9 cellular contexts compared by ENCODE assay signal in the genomic region with DNA sequence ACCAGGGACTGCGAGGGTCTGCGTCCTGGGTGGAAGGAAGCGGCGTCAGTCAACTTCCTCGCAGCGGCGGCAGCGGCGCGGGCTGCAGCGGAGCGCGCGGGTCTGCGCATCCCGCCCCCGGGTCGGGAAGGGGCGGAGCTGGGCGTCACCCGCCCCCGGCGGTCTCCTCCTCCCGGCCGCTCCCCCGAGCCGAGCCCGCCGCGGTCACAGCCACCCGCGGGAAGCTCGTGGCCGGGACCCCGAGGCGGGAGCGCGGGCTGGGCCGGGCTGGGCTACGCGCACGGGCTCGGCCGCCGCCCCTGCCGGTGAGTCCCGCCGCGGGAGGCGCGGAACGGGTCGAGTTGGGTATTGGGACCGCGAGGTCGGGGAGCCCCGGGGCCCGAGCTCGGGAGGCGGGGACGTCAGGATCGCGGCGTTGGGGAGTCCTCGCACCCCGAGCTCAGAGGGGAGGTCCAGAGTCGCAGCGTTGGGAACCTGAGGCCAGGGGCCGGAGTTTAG. TPM values are rescaled to one million over a fixed set of nuclear protein-coding genes. Genes with fewer than 3 reads are reported as not detected.
DNase-seq lines count a peak whose midpoint lies in the region; ATAC-seq, FAIRE-seq and TF ChIP-seq lines count a peak whose summit lies in the region.
"Had no signal": no experiment of that assay in that cellular context is flagged by ENCODE, and none has a peak within 500 bp of the region (broad histone marks: within the 10 kb centered on the region; RNA-seq: fewer than 3 reads in every experiment).

A gene with protein sequence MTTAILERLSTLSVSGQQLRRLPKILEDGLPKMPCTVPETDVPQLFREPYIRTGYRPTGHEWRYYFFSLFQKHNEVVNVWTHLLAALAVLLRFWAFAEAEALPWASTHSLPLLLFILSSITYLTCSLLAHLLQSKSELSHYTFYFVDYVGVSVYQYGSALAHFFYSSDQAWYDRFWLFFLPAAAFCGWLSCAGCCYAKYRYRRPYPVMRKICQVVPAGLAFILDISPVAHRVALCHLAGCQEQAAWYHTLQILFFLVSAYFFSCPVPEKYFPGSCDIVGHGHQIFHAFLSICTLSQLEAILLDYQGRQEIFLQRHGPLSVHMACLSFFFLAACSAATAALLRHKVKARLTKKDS (plus strand): TSS at position 207 of the 498 bp plus-strand sequence. CDS start 41,063 bp downstream, outside the sequence.

- in situ Hi-C loops in Caki2 (cut with HindIII; ENCODE audit: low pct_unique_long_range_greater_than_20kb, low sequenced_read_pairs), result no loop called here

- peak within 1 kb of the TSS; percentile 86 to 91 for H3K4me3 ChIP-seq in foreskin fibroblast (ENCODE audit: low read depth in 1 of 2, low read length in 2 of 2)

- TF ChIP-seq CTCF in foreskin fibroblast (IDR thresholded peaks at IDR 0.05; ENCODE audit: low read depth, low read length), result no peak
- TF ChIP-seq CTCF in neural crest cell (conservative IDR thresholded peaks at IDR 0.05), result peak; percentile 18

- peak; percentile 49 for FAIRE-seq in HTR-8/SVneo (lab: Jason Lieb, UNC)
- FAIRE-seq: islet of Langerhans had no signal

- H3K4me3 Mint-ChIP-seq in activated T-helper 2 cell treated with anti-CD3 and anti-CD28 coated beads, Interferon-gamma antibody, Interleukin-2, Interleukin-4, amounts not matched to agents 10 μg/mL and 5 μg/mL and 100 μg/mL, durations not matched to agents 14 hours and 24 hours and 36 hours (ENCODE audit: low read depth), result peak within 1 kb of the TSS; percentile 99
- H3K4me3 Mint-ChIP-seq in neural crest cell, result peak within 1 kb of the TSS; percentile 99
- peak within 1 kb of the TSS; percentile 99 for H3K4me3 Mint-ChIP-seq in stimulated activated naive CD8-positive, alpha-beta T cell treated with anti-CD3 and anti-CD28 coated beads, Interleukin-15, amount 100 ng/mL, for 72 hours

- intact Hi-C loops in activated T-helper 2 cell treated with anti-CD3 and anti-CD28 coated beads, Interferon-gamma antibody, Interleukin-2, Interleukin-4, amounts not matched to agents 10 μg/mL and 5 μg/mL and 100 μg/mL, durations not matched to agents 14 hours and 24 hours and 36 hours (cut with micrococcal nuclease), result loop anchor here (1.0 to 5.0 kb wide), 5 partner anchors 15 to 78 kb away; a partner anchor contains a TSS

- peaks cover 25% of the 10 kb centered on the region for H3K4me1 Mint-ChIP-seq in activated T-helper 2 cell treated with anti-CD3 and anti-CD28 coated beads, Interferon-gamma antibody, Interleukin-2, Interleukin-4, amounts not matched to agents 10 μg/mL and 5 μg/mL and 100 μg/mL, durations not matched to agents 14 hours and 24 hours and 36 hours (ENCODE audit: low read depth)
- H3K4me1 Mint-ChIP-seq in neural crest cell, result peaks cover 26% of the 10 kb centered on the region
- H3K4me1 Mint-ChIP-seq in stimulated activated naive CD8-positive, alpha-beta T cell treated with anti-CD3 and anti-CD28 coated beads, Interleukin-15, amount 100 ng/mL, for 72 hours, result peaks cover 45% of the 10 kb centered on the region

- peak; percentile 63 for DNase-seq in Caki2 (ENCODE audit: low read depth)
- DNase-seq in HTR-8/SVneo (ENCODE audit: insufficient read length, low spot score), result peak; percentile 84
- peak; percentile 82 for DNase-seq in RPMI8226
- peak; percentile 79 for DNase-seq in activated T-helper 2 cell treated with anti-CD3 and anti-CD28 coated beads, Interferon-gamma antibody, Interleukin-2, Interleukin-4, amounts not matched to agents 10 μg/mL and 5 μg/mL and 100 μg/mL, durations not matched to agents 14 hours and 24 hours and 36 hours (ENCODE audit: low spot score)
- peak; percentile 69 to 89 for DNase-seq in foreskin fibroblast
- DNase-seq in neural crest cell (ENCODE audit: low read depth, low spot score), result peak; percentile 60
- DNase-seq in stimulated activated naive CD8-positive, alpha-beta T cell treated with anti-CD3 and anti-CD28 coated beads, Interleukin-15, amount 100 ng/mL, for 72 hours, result peak; percentile 82

- no peaks in the 10 kb centered on the region for H3K9me3 Mint-ChIP-seq in activated T-helper 2 cell treated with anti-CD3 and anti-CD28 coated beads, Interferon-gamma antibody, Interleukin-2, Interleukin-4, amounts not matched to agents 10 μg/mL and 5 μg/mL and 100 μg/mL, durations not matched to agents 14 hours and 24 hours and 36 hours
- H3K9me3 Mint-ChIP-seq in neural crest cell, result no peaks in the 10 kb centered on the region
- H3K9me3 Mint-ChIP-seq in stimulated activated naive CD8-positive, alpha-beta T cell treated with anti-CD3 and anti-CD28 coated beads, Interleukin-15, amount 100 ng/mL, for 72 hours, result no peaks in the 10 kb centered on the region

- ATAC-seq in GM21367 (IDR thresholded peaks at IDR 0.05; ENCODE audit: unreplicated experiment), result peak; percentile 80
- peak; percentile 90 for ATAC-seq in stimulated activated naive CD8-positive, alpha-beta T cell treated with anti-CD3 and anti-CD28 coated beads, Interleukin-15, amount 100 ng/mL, for 72 hours

- peak within 1 kb of the TSS; percentile 89 for H3K27ac Mint-ChIP-seq in activated T-helper 2 cell treated with anti-CD3 and anti-CD28 coated beads, Interferon-gamma antibody, Interleukin-2, Interleukin-4, amounts not matched to agents 10 μg/mL and 5 μg/mL and 100 μg/mL, durations not matched to agents 14 hours and 24 hours and 36 hours
- H3K27ac Mint-ChIP-seq in neural crest cell (ENCODE audit: unreplicated experiment), result peak within 1 kb of the TSS; percentile 92
- peak within 1 kb of the TSS; percentile 96 to 97 for H3K27ac Mint-ChIP-seq in stimulated activated naive CD8-positive, alpha-beta T cell treated with anti-CD3 and anti-CD28 coated beads, Interleukin-15, amount 100 ng/mL, for 72 hours

- no peaks in the 10 kb centered on the region for H3K27me3 Mint-ChIP-seq in activated T-helper 2 cell treated with anti-CD3 and anti-CD28 coated beads, Interferon-gamma antibody, Interleukin-2, Interleukin-4, amounts not matched to agents 10 μg/mL and 5 μg/mL and 100 μg/mL, durations not matched to agents 14 hours and 24 hours and 36 hours (ENCODE audit: low read depth)
- peaks cover 16% of the 10 kb centered on the region for H3K27me3 Mint-ChIP-seq in neural crest cell (ENCODE audit: low read depth)
- H3K27me3 Mint-ChIP-seq in stimulated activated naive CD8-positive, alpha-beta T cell treated with anti-CD3 and anti-CD28 coated beads, Interleukin-15, amount 100 ng/mL, for 72 hours, result no peaks in the 10 kb centered on the region

- peaks cover 18% of the 10 kb centered on the region for H3K36me3 Mint-ChIP-seq in activated T-helper 2 cell treated with anti-CD3 and anti-CD28 coated beads, Interferon-gamma antibody, Interleukin-2, Interleukin-4, amounts not matched to agents 10 μg/mL and 5 μg/mL and 100 μg/mL, durations not matched to agents 14 hours and 24 hours and 36 hours (ENCODE audit: low read depth)
- H3K36me3 Mint-ChIP-seq in neural crest cell (ENCODE audit: low read depth), result no peaks in the 10 kb centered on the region

RNA-seq across cellular contexts. Expression of the gene that starts here (rescaled TPM):
- total RNA-seq in Caki2 (2014; rRNA removed; shearing (Covaris generic); ENCODE audit: low replicate concordance), result 3.7 and 3.9 TPM in 2 replicates
- 6.8 and 8.8 TPM in 2 replicates for total RNA-seq in activated T-helper 2 cell treated with anti-CD3 and anti-CD28 coated beads, Interferon-gamma antibody, Interleukin-2, Interleukin-4, amounts not matched to agents 10 μg/mL and 5 μg/mL and 100 μg/mL, durations not matched to agents 14 hours and 24 hours and 36 hours
- total RNA-seq in neural crest cell, result 10.5 and 10.7 TPM in 2 replicates

Comparison
In these comparisons a context has a peak if more than half of its experiments do, and no peak if none do; other contexts are left out.
1. Peak in every context shown above with its lines: DNase-seq, ATAC-seq and H3K4me3 ChIP-seq.